Comparison of ENCODE assay signal across 18 cellular contexts in the genomic region with DNA sequence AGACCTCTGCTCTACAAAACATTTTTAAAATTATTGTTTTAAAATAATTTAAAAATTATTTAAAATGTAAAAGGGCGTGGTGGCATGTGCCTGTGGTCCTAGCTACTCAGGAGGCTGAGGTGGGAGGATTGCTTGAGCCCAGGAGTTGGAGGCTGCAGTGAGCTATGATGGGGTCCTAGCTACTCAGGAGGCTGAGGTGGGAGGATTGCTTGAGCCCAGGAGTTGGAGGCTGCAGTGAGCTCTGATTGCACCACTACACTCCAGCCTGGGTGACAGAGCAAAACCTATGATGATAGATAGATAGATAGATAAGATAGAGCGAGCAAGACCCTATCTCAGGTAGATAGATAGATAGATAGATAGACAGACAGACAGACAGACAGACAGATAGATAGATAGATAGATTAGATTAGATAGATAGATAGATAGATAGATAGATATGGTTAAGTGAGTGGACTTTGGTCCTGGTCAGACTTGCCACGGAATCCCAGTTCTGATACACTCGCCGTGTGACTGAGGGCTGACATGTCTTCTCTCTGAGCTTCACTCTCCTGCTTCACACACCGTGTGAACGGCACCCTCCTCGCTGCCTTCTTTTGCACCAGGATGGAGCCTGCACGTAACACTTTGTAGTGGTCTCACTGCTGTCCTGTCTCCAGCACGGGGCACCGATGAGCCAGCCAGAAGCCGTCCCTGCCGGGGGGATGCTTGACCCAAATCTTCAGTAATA. TPM values are rescaled to one million over a fixed set of nuclear protein-coding genes. Genes with fewer than 3 reads are reported as not detected.
DNase-seq lines count a peak whose midpoint lies in the region; ATAC-seq, FAIRE-seq and TF ChIP-seq lines count a peak whose summit lies in the region.
"Not testable (repeated sequence)": the region's sequence is repeated elsewhere in the genome, so short reads cannot be mapped to it uniquely, and the experiment has no call there.
"Had no signal": no experiment of that assay in that cellular context is flagged by ENCODE, and none has a peak within 500 bp of the region (broad histone marks: within the 10 kb centered on the region; RNA-seq: fewer than 3 reads in every experiment).

No MANE protein-coding gene starts in this region.

- POLR2A ChIA-PET in HEK293 (lab: Yijun Ruan, JAX): interaction anchor here (0.6 kb wide), 1 partner anchor 27 kb away, joined by 5 read pairs; no protein-coding TSS in a partner anchor

- H3K4me1 ChIP-seq in HEK293 (ENCODE audit: control insufficient read depth, insufficient read depth, low read length) (peaks cover 20% of the 10 kb centered on the region), cardiac muscle cell (ENCODE audit: low read depth) (peaks cover 35% of the 10 kb centered on the region), mesodermal cell (ENCODE audit: control insufficient read depth, insufficient read depth, low read length, poor library complexity, severe bottlenecking) (peaks cover 34% of the 10 kb centered on the region), pancreas (peaks cover 19 to 38% (median 25%) of the 10 kb centered on the region in 3 donors), suprapubic skin (peaks cover 45% of the 10 kb centered on the region)

- peaks cover 2 to 16% of the 10 kb centered on the region in 2 experiments; a peak in 2 of 3 replicates for H3K36me3 ChIP-seq in HEK293 (ENCODE audit: control insufficient read depth in 2 of 2, insufficient read depth in 1 of 2, low read length in 2 of 2)
- not testable (repeated sequence) for H3K36me3 ChIP-seq in cardiac muscle cell; mesodermal cell (ENCODE audit: control insufficient read depth, insufficient read depth, low read length); pancreas; suprapubic skin

- not testable (repeated sequence) for TF ChIP-seq CTCF in HEK293 (tag by site-specific recombination; IDR thresholded peaks at IDR 0.05); VCaP (conservative IDR thresholded peaks at IDR 0.05); coronary artery (IDR thresholded peaks at IDR 0.05); cardiac muscle cell (IDR thresholded peaks at IDR 0.05; ENCODE audit: low read depth, low read length); pancreas (IDR thresholded peaks at IDR 0.05); suprapubic skin (IDR thresholded peaks at IDR 0.05)

- FAIRE-seq in pancreas (lab: Jason Lieb, UNC): not testable (repeated sequence)

- not testable (repeated sequence) for ATAC-seq in pancreas

- WGBS in mesodermal cell (ENCODE audit: insufficient coverage in 2 of 2), 2 experiments: 75 to 83% methylated on average over 9 to 12 of the region's 13 CpGs
- WGBS in pancreas, 2 donors: 41 to 48% methylated on average over 13 of the region's 13 CpGs
- 58% methylated on average over 13 of the region's 13 CpGs for WGBS in suprapubic skin

- not testable (repeated sequence) for H3K4me3 ChIP-seq in HEK293 (ENCODE audit: low read depth, low read length); cardiac muscle cell; mesodermal cell (ENCODE audit: extremely low read depth, insufficient read depth, low read length, poor library complexity, severe bottlenecking); pancreas
- peak overlapping the region; percentile 30 for H3K4me3 ChIP-seq in coronary artery
- H3K4me3 ChIP-seq in suprapubic skin: peak overlapping the region; percentile 7

- H3K9me3 ChIP-seq in HEK293 (ENCODE audit: control insufficient read depth, insufficient read depth, low read depth, low read length); cardiac muscle cell (ENCODE audit: low read depth); mesodermal cell (ENCODE audit: control insufficient read depth, low read length); pancreas; suprapubic skin: not testable (repeated sequence)

- not testable (repeated sequence) for H3K27ac ChIP-seq in HEK293 (ENCODE audit: extremely low read depth, low read depth, low read length)
- H3K27ac ChIP-seq in VCaP (peak overlapping the region; percentile 100), coronary artery (peak overlapping the region in 1 of 2 donors; percentile 73), cardiac muscle cell (peak overlapping the region; percentile 76), mesodermal cell (ENCODE audit: low read depth, low read length, severe bottlenecking) (peak overlapping the region; percentile 71), pancreas (peak overlapping the region; percentile 72 to 80 (median 74)), suprapubic skin (peak overlapping the region; percentile 87)

- TF ChIP-seq POLR2A in suprapubic skin (IDR thresholded peaks at IDR 0.05): not testable (repeated sequence)

- CTCF ChIA-PET in HEK293 (lab: Yijun Ruan, JAX): interaction anchor here (0.7 to 1.1 kb wide), 4 partner anchors 21 to 54 kb away, joined by 3 to 4 read pairs (median 4); no protein-coding TSS in a partner anchor

- DNase-seq in coronary artery (ENCODE audit: low spot score); cardiac muscle cell (ENCODE audit: low read depth in 1 of 2, low spot score in 1 of 2); pancreas; suprapubic skin (ENCODE audit: low spot score in 2 of 2): not testable (repeated sequence)

- H3K27me3 ChIP-seq in cardiac muscle cell, pancreas, suprapubic skin: not testable (repeated sequence)

- TF ChIP-seq EP300 in suprapubic skin (IDR thresholded peaks at IDR 0.05): not testable (repeated sequence)

- intact Hi-C loops in pancreas (cut with DNase I): not testable (repeated sequence)

TF ChIP-seq in HEK293, 187 proteins besides CTCF, POLR2A, EP300 and RAD21:
- TF ChIP-seq, protein P1, sequence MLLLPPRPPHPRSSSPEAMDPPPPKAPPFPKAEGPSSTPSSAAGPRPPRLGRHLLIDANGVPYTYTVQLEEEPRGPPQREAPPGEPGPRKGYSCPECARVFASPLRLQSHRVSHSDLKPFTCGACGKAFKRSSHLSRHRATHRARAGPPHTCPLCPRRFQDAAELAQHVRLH (tag by site-specific recombination; IDR thresholded peaks at IDR 0.05): peak; percentile 35; the same call in 1 of the 2 replicates
- TF ChIP-seq ZNF366 (tag by site-specific recombination; conservative IDR thresholded peaks at IDR 0.05) (peak; percentile 60), ZBTB17 (tag by site-specific recombination; IDR thresholded peaks at IDR 0.05) (peak; percentile 50), ZNF600 (tag by site-specific recombination; IDR thresholded peaks at IDR 0.05) (peak; percentile 94; the same call in 1 of the 2 replicates)
- TF ChIP-seq, protein P2, sequence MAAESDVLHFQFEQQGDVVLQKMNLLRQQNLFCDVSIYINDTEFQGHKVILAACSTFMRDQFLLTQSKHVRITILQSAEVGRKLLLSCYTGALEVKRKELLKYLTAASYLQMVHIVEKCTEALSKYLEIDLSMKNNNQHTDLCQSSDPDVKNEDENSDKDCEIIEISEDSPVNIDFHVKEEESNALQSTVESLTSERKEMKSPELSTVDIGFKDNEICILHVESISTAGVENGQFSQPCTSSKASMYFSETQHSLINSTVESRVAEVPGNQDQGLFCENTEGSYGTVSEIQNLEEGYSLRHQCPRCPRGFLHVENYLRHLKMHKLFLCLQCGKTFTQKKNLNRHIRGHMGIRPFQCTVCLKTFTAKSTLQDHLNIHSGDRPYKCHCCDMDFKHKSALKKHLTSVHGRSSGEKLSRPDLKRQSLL (tag by site-specific recombination; IDR thresholded peaks at IDR 0.05): peak; percentile 9; the same call in 1 of the 2 replicates

RNA-seq across cellular contexts. Expression of a gene that starts 18.3 kb away (rescaled TPM):
- total RNA-seq in cardiac muscle cell (28.7 and 57.9 TPM in 2 replicates), pancreas (10 to 100 TPM; 19.4 to 37.2 (median 28.5) TPM), suprapubic skin (10 to 100 TPM; 20.7 to 25.3 (median 23.6) TPM)
- polyA plus RNA-seq in cardiac muscle cell (32.5 and 62.2 TPM in 2 replicates), pancreas (10 to 100 TPM; 29.9 to 38.4 TPM)
- 58.9 TPM for polyA plus RNA-seq in mesodermal cell (2013, experiment 1 of 2)
- polyA plus RNA-seq in mesodermal cell (2013, experiment 2 of 2): 56.3 TPM

RNA-seq across cellular contexts. Expression of a gene that starts 52.8 kb away (rescaled TPM):
- 10.3 and 16.1 TPM in 2 replicates for total RNA-seq in cardiac muscle cell
- 10.0 and 17.5 TPM in 2 replicates for polyA plus RNA-seq in cardiac muscle cell
- 3.1 TPM for polyA plus RNA-seq in mesodermal cell (2013, experiment 1 of 2)
- 1.9 TPM for polyA plus RNA-seq in mesodermal cell (2013, experiment 2 of 2)
- 1 to 10 TPM; 1.6 to 8.5 (median 4.1) TPM for total RNA-seq in pancreas
- polyA plus RNA-seq in pancreas: 1 to 10 TPM in 1 of 2 donors, under 1 TPM in 1; 0.96 to 1.7 TPM
- 100 to 1,000 TPM in 3 of 4 donors, 10 to 100 TPM in 1; 32.7 to 420 (median 277) TPM for total RNA-seq in suprapubic skin
- total RNA-seq: activated CD4-positive, alpha-beta T cell treated with anti-CD3 and anti-CD28 coated beads, Interleukin-2, amount 10 ng/mL, durations not matched to agents 7 days and 5 days; activated CD8-positive, alpha-beta memory T cell treated with anti-CD3 and anti-CD28 coated beads, Interleukin-2, amount 10 ng/mL, durations not matched to agents 7 days and 5 days; CD4-positive, alpha-beta memory T cell; chondrocyte; left ventricle myocardium superior; skeletal muscle tissue; T-helper 2 cell treated with Interferon-gamma antibody and Interleukin-4, amounts not matched to agents 100 ng/mL and 5 ng/mL, for 36 hours had no signal
- polyA plus RNA-seq: CD4-positive, alpha-beta memory T cell; heart left ventricle had no signal

RNA-seq across cellular contexts. Expression of a gene that starts 59.8 kb away (rescaled TPM):
- total RNA-seq in cardiac muscle cell: not detected in 2 replicates
- polyA plus RNA-seq in cardiac muscle cell: not detected in 2 replicates
- not detected for polyA plus RNA-seq in mesodermal cell (2013, experiment 1 of 2)
- polyA plus RNA-seq in mesodermal cell (2013, experiment 2 of 2): not detected
- under 1 TPM in 1 of 6 donors, not detected in 5; 0.09 TPM for total RNA-seq in pancreas
- polyA plus RNA-seq in pancreas: under 1 TPM; 0.11 to 0.42 TPM
- total RNA-seq in suprapubic skin: 10 to 100 TPM; 15.0 to 24.1 (median 18.0) TPM
- total RNA-seq: activated CD4-positive, alpha-beta T cell treated with anti-CD3 and anti-CD28 coated beads, Interleukin-2, amount 10 ng/mL, durations not matched to agents 7 days and 5 days; activated CD8-positive, alpha-beta memory T cell treated with anti-CD3 and anti-CD28 coated beads, Interleukin-2, amount 10 ng/mL, durations not matched to agents 7 days and 5 days; chondrocyte; G401; heart left ventricle; left ventricle myocardium superior; ovary; RPMI7951; skeletal muscle tissue; T-helper 2 cell treated with Interferon-gamma antibody and Interleukin-4, amounts not matched to agents 100 ng/mL and 5 ng/mL, for 36 hours had no signal
- polyA plus RNA-seq: CD4-positive, alpha-beta memory T cell; heart left ventricle; ovary had no signal

Comparison
In these comparisons a context has a peak if more than half of its experiments do, and no peak if none do; other contexts are left out.
1. RNA of a gene that starts 59.8 kb away (total RNA-seq): 15.0 to 24.1 TPM in suprapubic skin; 0.09 TPM in pancreas and not detected in cardiac muscle cell; every median in the first group is over 10 times any median in the second.